In genomic region chr17:40121886-40122465, GRCh38 we compare ENCODE assay signal across 8 cellular contexts. TPM values are rescaled to one million over a fixed set of nuclear protein-coding genes. Genes with fewer than 3 reads are reported as not detected.
DNase-seq lines count a peak whose midpoint lies in the region; ATAC-seq lines count a peak whose summit lies in the region.

MSL1 (plus strand) TSS chr17:40121971; CDS start chr17:40122613, 642 bp downstream.

- peak within 1 kb of the TSS in 1 of 2 experiments; percentile 87 for H3K23ac ChIP-seq in mesenchymal stem cell (ENCODE audit: low read length in 2 of 2)

- H3K36me3 ChIP-seq in endocrine pancreas (ENCODE audit: control insufficient read depth, insufficient read depth, low read length): no peaks in the 10 kb centered on the region
- peaks cover 12 to 19% of the 10 kb centered on the region in 2 experiments for H3K36me3 ChIP-seq in mesenchymal stem cell (ENCODE audit: control insufficient read depth in 1 of 2, insufficient read depth in 2 of 2, low read depth in 1 of 2, low read length in 2 of 2)

- H2AK5ac ChIP-seq in mesenchymal stem cell (ENCODE audit: low read length, severe bottlenecking): peak within 1 kb of the TSS; percentile 65

- 0% methylated on average over 5 of the region's 71 CpGs for WGBS in mesenchymal stem cell

- H2BK5ac ChIP-seq in mesenchymal stem cell (ENCODE audit: low read depth, low read length, poor library complexity, severe bottlenecking): peak within 1 kb of the TSS; percentile 99

- no peak within 1 kb of the TSS for H2AFZ ChIP-seq in mesenchymal stem cell (ENCODE audit: low read depth, low read length)

- peaks cover 9% of the 10 kb centered on the region for H3K4me1 ChIP-seq in endocrine pancreas (ENCODE audit: control insufficient read depth, insufficient read depth, low read length)
- peaks cover 9% of the 10 kb centered on the region for H3K4me1 ChIP-seq in mesenchymal stem cell (ENCODE audit: control insufficient read depth, insufficient read depth, low read depth, low read length)

- H2BK15ac ChIP-seq in mesenchymal stem cell (ENCODE audit: low read depth, poor library complexity, severe bottlenecking): peak within 1 kb of the TSS; percentile 96

- H3K4me2 ChIP-seq in mesenchymal stem cell (ENCODE audit: low read length, poor library complexity, severe bottlenecking): peak within 1 kb of the TSS; percentile 77

- H3K27me3 ChIP-seq in endocrine pancreas (ENCODE audit: control insufficient read depth, insufficient read depth, low read length) (no peaks in the 10 kb centered on the region), mesenchymal stem cell (ENCODE audit: control insufficient read depth in 1 of 2, insufficient read depth in 1 of 2, low read length in 2 of 2) (no peaks in the 10 kb centered on the region)

- H3K27ac ChIP-seq in mesenchymal stem cell (ENCODE audit: low read length, poor library complexity, severe bottlenecking): peak within 1 kb of the TSS; percentile 97

- peak within 1 kb of the TSS; percentile 100 for H2BK120ac ChIP-seq in mesenchymal stem cell (ENCODE audit: low read depth, low read length)

- peak within 1 kb of the TSS; percentile 98 for H4K91ac ChIP-seq in mesenchymal stem cell (ENCODE audit: low read length)

- peak within 1 kb of the TSS; percentile 57 to 98 for H3K14ac ChIP-seq in mesenchymal stem cell (ENCODE audit: low read length in 2 of 2)

- peak within 1 kb of the TSS; percentile 68 for H3K4me3 ChIP-seq in endocrine pancreas (ENCODE audit: control insufficient read depth, insufficient read depth, low read length)
- H3K4me3 ChIP-seq in mesenchymal stem cell (ENCODE audit: insufficient read depth in 1 of 2, low read depth in 1 of 2, low read length in 2 of 2): peak within 1 kb of the TSS; percentile 95 to 99

- H3K9ac ChIP-seq in endocrine pancreas (ENCODE audit: control insufficient read depth, insufficient read depth, low read length): peak within 1 kb of the TSS; percentile 83
- H3K9ac ChIP-seq in mesenchymal stem cell (ENCODE audit: low read length): peak within 1 kb of the TSS; percentile 93

- H3K9me3 ChIP-seq in endocrine pancreas (ENCODE audit: control insufficient read depth, low read length) (no peaks in the 10 kb centered on the region), mesenchymal stem cell (ENCODE audit: control insufficient read depth, low read length) (no peaks in the 10 kb centered on the region)

- peak within 1 kb of the TSS; percentile 96 to 100 for H3K18ac ChIP-seq in mesenchymal stem cell (ENCODE audit: low read depth in 1 of 2, low read length in 2 of 2)

- H3K4ac ChIP-seq in mesenchymal stem cell (ENCODE audit: low read depth in 1 of 2, low read length in 2 of 2): peak within 1 kb of the TSS; percentile 93 to 95

- H2BK12ac ChIP-seq in mesenchymal stem cell (ENCODE audit: low read length in 2 of 2): peak within 1 kb of the TSS in 1 of 2 experiments; percentile 59

- peak within 1 kb of the TSS; percentile 87 for H4K8ac ChIP-seq in mesenchymal stem cell (ENCODE audit: low read length)

- ATAC-seq in HG03439 (IDR thresholded peaks at IDR 0.05; ENCODE audit: unreplicated experiment): peak; percentile 66

- DNase-seq in NCI-H1694 treated with DMSO at 0.1 percent for 48 hours (lab: John Stamatoyannopoulos, UW) (peak; percentile 51), NCI-H1694 (lab: John Stamatoyannopoulos, UW) (no peak), mesenchymal stem cell (peak; percentile 85)
- peak; percentile 78 for DNase-seq in NK-92 treated with Interleukin-12 subunit alpha and Interleukin-12 subunit beta, amount 100 ng/mL, for 24 hours (lab: John Stamatoyannopoulos, UW)
- DNase-seq in activated CD8-positive, alpha-beta memory T cell treated with anti-CD3 and anti-CD28 coated beads, Interleukin-2, amount 50 U/mL, for 24 hours (ENCODE audit: extremely low read depth): peak; percentile 57
- DNase-seq in stimulated activated CD8-positive, alpha-beta memory T cell treated with anti-CD3 and anti-CD28 coated beads, Interleukin-12 subunit alpha, Interleukin-12 subunit beta, amount 100 ng/mL, for 1 hour (ENCODE audit: low read depth): peak; percentile 77

- H3K79me1 ChIP-seq in mesenchymal stem cell (replicated peaks; ENCODE audit: low read length, poor library complexity, severe bottlenecking): peaks cover 10% of the 10 kb centered on the region

RNA-seq across cellular contexts. Expression of gene MSL1, which starts in this region (rescaled TPM):
- polyA plus RNA-seq in mesenchymal stem cell (2013, experiment 1 of 2): 67.5 TPM
- polyA plus RNA-seq in mesenchymal stem cell (2013, experiment 2 of 2): 66.9 TPM
